14 cellular contexts compared by ENCODE assay signal in the genomic region with DNA sequence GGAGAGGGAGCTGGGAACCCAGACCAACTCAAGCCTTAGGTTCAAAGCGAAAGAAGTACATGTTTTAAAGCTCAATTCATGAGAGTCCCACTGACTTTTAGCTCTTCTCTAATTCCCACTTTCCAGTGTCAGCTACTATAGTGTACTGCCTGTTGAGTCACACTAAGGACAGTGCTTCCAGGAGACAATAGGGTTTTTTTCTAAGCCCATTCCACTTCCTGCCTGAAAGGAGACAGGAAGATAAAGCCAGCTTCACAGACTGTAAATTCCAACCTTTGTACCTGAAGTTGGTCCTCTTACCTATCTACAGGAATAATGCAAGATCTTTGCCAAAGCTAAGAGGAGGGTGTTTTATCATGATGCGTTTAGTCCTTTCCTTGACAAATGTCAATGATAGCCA. TPM values are rescaled to one million over a fixed set of nuclear protein-coding genes. Genes with fewer than 3 reads are reported as not detected.
DNase-seq lines count a peak whose midpoint lies in the region; ATAC-seq and TF ChIP-seq lines count a peak whose summit lies in the region.
"Had no signal": no experiment of that assay in that cellular context is flagged by ENCODE, and none has a peak within 500 bp of the region (broad histone marks: within the 10 kb centered on the region; RNA-seq: fewer than 3 reads in every experiment).

No MANE protein-coding gene starts in this region.

- H3K4me3 ChIP-seq in BLaER1 = no peak overlapping the region
- H3K4me3 ChIP-seq in HUES48 (ENCODE audit: low read depth, low read length) = no peak overlapping the region
- H3K4me3 ChIP-seq: body of pancreas, heart left ventricle, pancreas, uterus had no signal

- no peak overlapping the region for H3K4me3 Mint-ChIP-seq in mesothelial cell of epicardium

- H3K4me1 ChIP-seq in BLaER1 = peaks cover 28% of the 10 kb centered on the region
- peaks cover 24% of the 10 kb centered on the region for H3K4me1 ChIP-seq in HUES48 (ENCODE audit: control insufficient read depth, insufficient read depth, low read length)
- H3K4me1 ChIP-seq: uterus had no signal

- H3K9ac ChIP-seq in BLaER1 (no peak overlapping the region), HUES48 (ENCODE audit: low read depth, low read length) (no peak overlapping the region)

- no peaks in the 10 kb centered on the region for H4K20me1 ChIP-seq in BLaER1

- no peak overlapping the region for H3K27ac ChIP-seq in BLaER1
- peak overlapping the region; percentile 57 for H3K27ac ChIP-seq in HUES48 (ENCODE audit: low read depth, low read length)
- H3K27ac ChIP-seq: uterus had no signal

- no peaks in the 10 kb centered on the region for H3K27me3 ChIP-seq in BLaER1
- H3K27me3 ChIP-seq in HUES48 (ENCODE audit: control insufficient read depth, insufficient read depth, low read length) = no peaks in the 10 kb centered on the region
- H3K27me3 ChIP-seq: body of pancreas, heart left ventricle, pancreas, uterus had no signal

- H3K9me3 Mint-ChIP-seq in mesothelial cell of epicardium = peaks cover 37% of the 10 kb centered on the region

- peak overlapping the region; percentile 11; the same call in 1 of the 2 replicates for H3K4me2 ChIP-seq in BLaER1

- no peak for TF ChIP-seq CTCF in mesothelial cell of epicardium (IDR thresholded peaks at IDR 0.05; ENCODE audit: unreplicated experiment)

- DNase-seq in dermis microvascular lymphatic vessel endothelial cell (ENCODE audit: low read depth in 2 of 2) (peak; percentile 67 to 78), mesothelial cell of epicardium (ENCODE audit: low spot score in 2 of 2, unreplicated experiment in 2 of 2) (no peak), HK-2 (ENCODE audit: unreplicated experiment) (no peak), MV-4-11 (lab: John Stamatoyannopoulos, UW) (no peak)
- DNase-seq: body of pancreas, DMS153, heart left ventricle, MM.1S, pancreas, uterus had no signal

- H3K9me3 ChIP-seq in BLaER1 (peaks cover 11% of the 10 kb centered on the region), HUES48 (ENCODE audit: control insufficient read depth, insufficient read depth, low read length) (0 out of 2 replicates have a peak, but pooled peaks cover 2% of the 10 kb centered on the region)
- H3K9me3 ChIP-seq: body of pancreas, pancreas had no signal

- H3K4me1 Mint-ChIP-seq in mesothelial cell of epicardium = peaks cover 29% of the 10 kb centered on the region

- no peak for ATAC-seq in activated CD4-positive, CD25-positive, alpha-beta regulatory T cell treated with anti-CD3 and anti-CD28 coated beads, Interleukin-2, amount 50 U/mL, for 24 hours
- ATAC-seq in GM21360 (IDR thresholded peaks at IDR 0.05; ENCODE audit: unreplicated experiment) = no peak
- ATAC-seq: body of pancreas, heart left ventricle, pancreas had no signal

- no peaks in the 10 kb centered on the region for H3K27me3 Mint-ChIP-seq in mesothelial cell of epicardium (ENCODE audit: low read depth)

- H3K27ac Mint-ChIP-seq in mesothelial cell of epicardium = peak overlapping the region; percentile 70

- H3K36me3 ChIP-seq in BLaER1 = peaks cover 17% of the 10 kb centered on the region
- 0 out of 2 replicates have a peak, but pooled peaks cover 4% of the 10 kb centered on the region for H3K36me3 ChIP-seq in HUES48 (ENCODE audit: control insufficient read depth, insufficient read depth, low read length)
- H3K36me3 ChIP-seq: pancreas, uterus had no signal

- peaks cover 55% of the 10 kb centered on the region for H3K36me3 Mint-ChIP-seq in mesothelial cell of epicardium

RNA-seq across cellular contexts. Expression of a gene that starts 4.4 kb away (rescaled TPM):
- total RNA-seq in dermis microvascular lymphatic vessel endothelial cell (9.0 and 11.1 TPM in 2 replicates), mesothelial cell of epicardium (25.6 to 33.9 TPM (median 28.9 TPM) in 3 replicates)

Comparison
In these comparisons a context has a peak if more than half of its experiments do, and no peak if none do; other contexts are left out.
1. DNase-seq: peak in dermis microvascular lymphatic vessel endothelial cell (2 of 2); none in mesothelial cell of epicardium (0 of 2), HK-2 (single experiment) and MV-4-11 (single experiment).